ENCODE assay signal across 8 cellular contexts in genomic region chr10:31031666-31032514, GRCh38. TPM values are rescaled to one million over a fixed set of nuclear protein-coding genes. Genes with fewer than 3 reads are reported as not detected.
DNase-seq lines count a peak whose midpoint lies in the region; ATAC-seq and TF ChIP-seq lines count a peak whose summit lies in the region.

TSS of gene ZNF438 (minus strand) at chr10:31031865. CDS start at chr10:30877034, 154,831 bp downstream.

- H3K36me3 Mint-ChIP-seq in T-helper 1 cell treated with Interleukin-12 subunit alpha and Interleukin-12 subunit beta and Interleukin-4 antibody, amounts not matched to agents 30 μg/mL and 1 μg/mL, for 36 hours (ENCODE audit: low read depth): peaks cover 3% of the 10 kb centered on the region

- peaks cover 20% of the 10 kb centered on the region for H3K4me1 Mint-ChIP-seq in T-helper 1 cell treated with Interleukin-12 subunit alpha and Interleukin-12 subunit beta and Interleukin-4 antibody, amounts not matched to agents 30 μg/mL and 1 μg/mL, for 36 hours (ENCODE audit: low read depth)

- H3K27ac Mint-ChIP-seq in T-helper 1 cell treated with Interleukin-12 subunit alpha and Interleukin-12 subunit beta and Interleukin-4 antibody, amounts not matched to agents 30 μg/mL and 1 μg/mL, for 36 hours: peak within 1 kb of the TSS; percentile 97

- peak; percentile 78 for DNase-seq in NCI-H1694 (lab: John Stamatoyannopoulos, UW)
- DNase-seq in right atrium auricular region (ENCODE audit: low spot score): peak; percentile 97
- DNase-seq in putamen (ENCODE audit: low spot score): peak; percentile 97
- peak; percentile 98 to 99 for DNase-seq in uterus

- ATAC-seq in GM18498 (IDR thresholded peaks at IDR 0.05; ENCODE audit: unreplicated experiment) (peak; percentile 89), HG02884 (IDR thresholded peaks at IDR 0.05; ENCODE audit: unreplicated experiment) (peak; percentile 83)

- H3K9me3 ChIP-seq in right atrium auricular region (no peaks in the 10 kb centered on the region), uterus (no peaks in the 10 kb centered on the region)

- no peaks in the 10 kb centered on the region for H3K9me3 Mint-ChIP-seq in T-helper 1 cell treated with Interleukin-12 subunit alpha and Interleukin-12 subunit beta and Interleukin-4 antibody, amounts not matched to agents 30 μg/mL and 1 μg/mL, for 36 hours

- intact Hi-C loops in uterus (cut with DNase I; ENCODE audit: low total_unique reads): loop anchor here (2.0 to 10.0 kb wide), 2 partner anchors 247 to 571 kb away; no protein-coding TSS in a partner anchor

- TF ChIP-seq CTCF in right atrium auricular region (IDR thresholded peaks at IDR 0.05): peak in 1 of 2 donors; percentile 76
- TF ChIP-seq CTCF in uterus (IDR thresholded peaks at IDR 0.05): peak; percentile 38 to 82 (median 60)

- peak within 1 kb of the TSS; percentile 66 to 68 for H3K4me3 ChIP-seq in right atrium auricular region
- peak within 1 kb of the TSS; percentile 64 to 71 for H3K4me3 ChIP-seq in uterus

- TF ChIP-seq POLR2A in uterus (IDR thresholded peaks at IDR 0.05): peak; percentile 78 to 94

- peak within 1 kb of the TSS; percentile 89 for H3K4me3 Mint-ChIP-seq in T-helper 1 cell treated with Interleukin-12 subunit alpha and Interleukin-12 subunit beta and Interleukin-4 antibody, amounts not matched to agents 30 μg/mL and 1 μg/mL, for 36 hours

- H3K36me3 ChIP-seq in right atrium auricular region (no peaks in the 10 kb centered on the region), uterus (no peaks in the 10 kb centered on the region)

- H3K27me3 ChIP-seq in right atrium auricular region (no peaks in the 10 kb centered on the region), uterus (no peaks in the 10 kb centered on the region)

- no peaks in the 10 kb centered on the region for H3K27me3 Mint-ChIP-seq in T-helper 1 cell treated with Interleukin-12 subunit alpha and Interleukin-12 subunit beta and Interleukin-4 antibody, amounts not matched to agents 30 μg/mL and 1 μg/mL, for 36 hours (ENCODE audit: low read depth)

- H3K4me1 ChIP-seq in right atrium auricular region (peaks cover 0 to 41% of the 10 kb centered on the region in 2 donors), uterus (peaks cover 6 to 7% of the 10 kb centered on the region in 2 donors)

- peak within 1 kb of the TSS; percentile 97 for H3K27ac ChIP-seq in angular gyrus (ENCODE audit: low read depth, low read length)
- peak within 1 kb of the TSS; percentile 99 to 100 for H3K27ac ChIP-seq in right atrium auricular region
- peak within 1 kb of the TSS; percentile 100 for H3K27ac ChIP-seq in uterus

RNA-seq across cellular contexts. Expression of gene ZNF438, which starts in this region (rescaled TPM):
- 10 to 100 TPM; 13.4 to 14.5 TPM for total RNA-seq in right atrium auricular region
- total RNA-seq in uterus: 10 to 100 TPM in 3 of 4 donors, 1 to 10 TPM in 1; 5.8 to 24.6 (median 18.4) TPM

Comparison
In these comparisons a context has a peak if more than half of its experiments do, and no peak if none do; other contexts are left out.
1. Peak in every context shown above with its lines: DNase-seq, ATAC-seq, H3K4me3 ChIP-seq and H3K27ac ChIP-seq.